ENCODE assay signal across 8 cellular contexts in the genomic region with DNA sequence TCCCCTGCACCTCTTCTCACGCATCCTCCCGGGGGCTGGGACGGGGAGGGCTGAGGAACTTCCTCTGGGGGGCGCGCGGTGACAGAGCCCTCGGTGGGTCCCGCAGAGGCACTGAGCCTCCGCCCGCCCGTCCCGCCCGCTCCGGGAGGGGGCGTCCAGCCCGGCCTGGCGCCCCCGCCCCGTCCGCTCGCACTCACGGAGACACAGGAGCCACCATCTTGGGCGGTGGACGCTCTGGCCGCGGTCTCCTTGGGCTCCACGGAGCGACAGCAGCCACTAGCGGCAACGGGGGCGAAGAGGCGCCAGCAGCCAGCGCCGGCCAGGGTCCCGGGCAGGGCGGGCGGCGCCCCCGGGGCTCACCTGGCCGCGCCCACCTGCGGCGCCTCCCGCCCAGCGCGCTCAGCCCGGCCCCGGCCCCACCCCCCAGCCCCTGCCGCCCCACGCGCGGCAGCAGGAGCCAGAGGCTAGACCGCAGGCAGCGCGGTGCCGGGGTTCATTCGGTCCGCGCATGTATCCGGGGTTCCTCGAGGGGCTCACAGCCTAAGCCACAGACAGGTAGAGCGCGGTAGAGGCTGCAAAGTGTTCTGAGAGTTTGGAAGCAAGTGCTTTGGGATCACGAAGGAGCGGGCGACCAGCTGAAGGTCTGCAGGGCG. TPM values are rescaled to one million over a fixed set of nuclear protein-coding genes. Genes with fewer than 3 reads are reported as not detected.
A peak's percentile ranks its signal among the peaks of the same experiment; 100 is the strongest.
DNase-seq lines count a peak whose midpoint lies in the region; ATAC-seq and TF ChIP-seq lines count a peak whose summit lies in the region.

A gene (minus strand): TSS at position 242 of the 653 bp plus-strand sequence. CDS start 7,225 bp downstream, outside the sequence.

- no peaks in the 10 kb centered on the region for H3K36me3 Mint-ChIP-seq in activated naive CD8-positive, alpha-beta T cell

- POLR2A ChIA-PET in HEK293T (lab: Yijun Ruan, JAX): interaction anchor here (0.9 to 1.4 kb wide), 6 partner anchors 24 to 41 kb away, joined by 3 to 5 read pairs (median 4); a partner anchor contains a TSS

- H3K4me1 Mint-ChIP-seq in activated naive CD8-positive, alpha-beta T cell (ENCODE audit: low read depth): peaks cover 2% of the 10 kb centered on the region

- H3K27me3 Mint-ChIP-seq in activated naive CD8-positive, alpha-beta T cell: peaks cover 14% of the 10 kb centered on the region

- H3K9me3 Mint-ChIP-seq in activated naive CD8-positive, alpha-beta T cell (ENCODE audit: low read depth): no peaks in the 10 kb centered on the region

- intact Hi-C loops in left cardiac atrium (cut with DNase I): no loop called here

- DNase-seq in COLO668 (lab: John Stamatoyannopoulos, UW; ENCODE audit: unreplicated experiment) (peak; percentile 53), HEK293T (ENCODE audit: extremely low spot score) (peak; percentile 79), RPMI8226 (peak; percentile 79), left cardiac atrium (peak; percentile 64), pons (ENCODE audit: low spot score) (peak; percentile 35)

- peak within 1 kb of the TSS; percentile 84 for H3K4me3 Mint-ChIP-seq in activated naive CD8-positive, alpha-beta T cell

- ATAC-seq in left cardiac atrium (peak; percentile 77 to 86), GM21723 (IDR thresholded peaks at IDR 0.05; ENCODE audit: unreplicated experiment) (no peak), GM19455 (IDR thresholded peaks at IDR 0.05; ENCODE audit: unreplicated experiment) (no peak)

- CTCF ChIA-PET in HEK293T (lab: Yijun Ruan, JAX): interaction anchor here (0.8 to 1.2 kb wide), 6 partner anchors 15 to 47 kb away, joined by 3 to 6 read pairs (median 4); a partner anchor contains a TSS

- no peak within 1 kb of the TSS for H3K27ac Mint-ChIP-seq in activated naive CD8-positive, alpha-beta T cell

TF ChIP-seq in HEK293T, 16 proteins besides CTCF, POLR2A, EP300 and RAD21:
- TF ChIP-seq SUZ12 (IDR thresholded peaks at IDR 0.05) (no peak), FOXM1 (IDR thresholded peaks at IDR 0.05; ENCODE audit: borderline replicate concordance) (peak; percentile 72; the same call in 1 of the 2 replicates)

RNA-seq across cellular contexts. Expression of the gene that starts here (rescaled TPM):
- total RNA-seq in left cardiac atrium: under 1 TPM; 0.68 to 0.94 TPM

Comparison
In these comparisons a context has a peak if more than half of its experiments do, and no peak if none do; other contexts are left out.
1. Peak in DNase-seq and ATAC-seq in left cardiac atrium; RNA of the gene not detected or under 1 TPM.